ENCODE assay signal across 1 cellular context in the genomic region with DNA sequence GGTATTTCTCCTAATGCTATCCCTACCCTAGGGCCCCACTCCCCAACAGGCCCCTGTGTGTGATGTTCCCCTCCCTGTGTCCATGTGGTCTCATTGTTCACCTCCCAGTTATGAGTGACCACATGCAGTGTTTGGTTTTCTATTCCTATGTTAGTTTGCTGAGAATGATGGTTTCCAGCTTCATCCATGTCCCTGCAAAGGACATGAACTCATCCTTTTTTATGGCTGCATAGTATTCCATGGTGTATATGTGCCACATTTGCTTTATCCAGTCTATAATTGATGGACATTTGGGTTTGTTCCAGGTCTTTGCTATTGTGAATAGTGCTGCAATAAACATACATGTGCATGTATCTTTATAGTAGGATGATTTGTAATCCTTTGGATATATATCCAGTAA. TPM values are rescaled to one million over a fixed set of nuclear protein-coding genes. Genes with fewer than 3 reads are reported as not detected.
"Had no signal": no experiment of that assay in that cellular context is flagged by ENCODE, and none has a peak within 500 bp of the region (broad histone marks: within the 10 kb centered on the region; RNA-seq: fewer than 3 reads in every experiment).

No MANE protein-coding gene starts in this region.

RNA-seq across cellular contexts. Expression of a gene that starts 19.0 kb away (rescaled TPM):
- total RNA-seq: G401 had no signal

RNA-seq across cellular contexts. Expression of a gene that starts 51.6 kb away (rescaled TPM):
- total RNA-seq: G401 had no signal
